Comparison of ENCODE assay signal across 8 cellular contexts in the genomic region with DNA sequence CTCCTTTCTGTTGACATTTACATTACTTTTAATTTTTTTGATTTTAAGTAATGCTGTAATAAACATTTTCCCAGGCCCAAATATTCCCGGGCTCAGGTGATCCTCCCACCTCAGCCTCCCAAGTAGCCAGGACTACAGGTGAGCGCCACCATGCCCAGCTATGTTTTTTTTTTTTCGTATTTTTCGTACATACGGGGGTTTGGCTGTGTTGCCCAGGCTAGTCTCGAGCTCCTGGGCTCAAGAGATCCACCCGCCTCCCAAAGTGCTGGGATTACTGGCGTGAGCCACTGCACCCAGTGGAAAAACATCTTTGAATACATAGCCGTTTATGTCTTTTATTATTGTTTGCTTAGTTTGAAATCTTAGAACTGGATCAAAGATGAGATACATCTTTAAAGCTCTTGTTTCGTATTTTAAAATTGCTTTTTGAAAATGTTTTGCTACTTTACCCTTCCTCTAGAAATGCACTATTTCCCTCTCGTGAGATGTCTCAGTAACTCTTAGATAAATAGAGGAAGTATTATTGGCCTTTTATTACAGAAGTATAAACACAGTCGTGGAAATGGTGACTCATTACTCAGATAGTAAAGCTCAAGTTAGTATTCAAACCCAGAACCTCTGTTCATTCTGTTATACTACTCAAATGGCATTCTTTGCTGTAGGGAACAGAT. TPM values are rescaled to one million over a fixed set of nuclear protein-coding genes. Genes with fewer than 3 reads are reported as not detected.
DNase-seq lines count a peak whose midpoint lies in the region; ATAC-seq and TF ChIP-seq lines count a peak whose summit lies in the region.

No MANE protein-coding gene starts in this region.

- no peak for ATAC-seq in HG03432 (IDR thresholded peaks at IDR 0.05; ENCODE audit: unreplicated experiment)

- peaks cover 45% of the 10 kb centered on the region for H3K4me1 Mint-ChIP-seq in activated CD4-positive, alpha-beta T cell treated with anti-CD3 and anti-CD28 coated beads, Interleukin-2, amount 10 ng/mL, durations not matched to agents 7 days and 5 days

- peak overlapping the region; percentile 81 for H3K27ac Mint-ChIP-seq in activated CD4-positive, alpha-beta T cell treated with anti-CD3 and anti-CD28 coated beads, Interleukin-2, amount 10 ng/mL, durations not matched to agents 7 days and 5 days

- H3K27me3 Mint-ChIP-seq in activated CD4-positive, alpha-beta T cell treated with anti-CD3 and anti-CD28 coated beads, Interleukin-2, amount 10 ng/mL, durations not matched to agents 7 days and 5 days: no peaks in the 10 kb centered on the region

- H3K4me3 ChIP-seq in choroid plexus epithelial cell (ENCODE audit: low read depth, low read length) (peak overlapping the region; percentile 92), muscle layer of duodenum (ENCODE audit: low read depth in 1 of 2, low read length in 2 of 2) (peak overlapping the region; percentile 59 to 90), testis (no peak overlapping the region)

- CTCF ChIA-PET in activated CD4-positive, alpha-beta T cell treated with anti-CD3 and anti-CD28 coated beads, Interleukin-2, amount 10 ng/mL, durations not matched to agents 7 days and 5 days (lab: Charles Lee): interaction anchor here (1.0 to 1.6 kb wide), 4 partner anchors 37 to 554 kb away, joined by 3 to 5 read pairs (median 4); no protein-coding TSS in a partner anchor

- H3K36me3 Mint-ChIP-seq in activated CD4-positive, alpha-beta T cell treated with anti-CD3 and anti-CD28 coated beads, Interleukin-2, amount 10 ng/mL, durations not matched to agents 7 days and 5 days (ENCODE audit: low read depth): peaks cover 54% of the 10 kb centered on the region

- TF ChIP-seq CTCF in choroid plexus epithelial cell (conservative IDR thresholded peaks at IDR 0.05; ENCODE audit: low read depth, low read length) (no peak), testis (IDR thresholded peaks at IDR 0.05) (no peak)

- H3K4me1 ChIP-seq in muscle layer of duodenum (ENCODE audit: control insufficient read depth in 1 of 2, insufficient read depth in 2 of 2, low read length in 2 of 2): peaks cover 12 to 16% of the 10 kb centered on the region in 2 donors
- peaks cover 10% of the 10 kb centered on the region for H3K4me1 ChIP-seq in testis

- no peak for TF ChIP-seq POLR2A in testis (IDR thresholded peaks at IDR 0.05)

- POLR2A ChIA-PET in activated CD4-positive, alpha-beta T cell treated with anti-CD3 and anti-CD28 coated beads, Interleukin-2, amount 10 ng/mL, durations not matched to agents 7 days and 5 days (lab: Charles Lee): interaction anchor here (0.7 kb wide), 1 partner anchor 17 kb away, joined by 3 read pairs; no protein-coding TSS in a partner anchor

- no peaks in the 10 kb centered on the region for H3K9me3 ChIP-seq in muscle layer of duodenum (ENCODE audit: control insufficient read depth in 1 of 2, low read length in 2 of 2)
- H3K9me3 ChIP-seq in testis: no peaks in the 10 kb centered on the region

- no peak for DNase-seq in activated CD4-positive, alpha-beta T cell treated with anti-CD3 and anti-CD28 coated beads, Interleukin-2, amount 10 ng/mL, durations not matched to agents 7 days and 5 days
- DNase-seq in activated CD4-positive, alpha-beta T cell treated with anti-CD3 and anti-CD28 coated beads for 48 hours: no peak
- peak; percentile 91 for DNase-seq in NOMO-1 treated with DMSO at 0.1 percent for 48 hours (lab: John Stamatoyannopoulos, UW; ENCODE audit: unreplicated experiment)
- DNase-seq in choroid plexus epithelial cell (ENCODE audit: low read depth): peak; percentile 88
- no peak for DNase-seq in testis
- DNase-seq in C1 segment of cervical spinal cord (lab: John Stamatoyannopoulos, UW): no peak

- H3K4me3 Mint-ChIP-seq in activated CD4-positive, alpha-beta T cell treated with anti-CD3 and anti-CD28 coated beads, Interleukin-2, amount 10 ng/mL, durations not matched to agents 7 days and 5 days: peak overlapping the region; percentile 85

- WGBS in testis, 2 donors: 42 to 51% methylated on average over 12 of the region's 12 CpGs

- H3K9me3 Mint-ChIP-seq in activated CD4-positive, alpha-beta T cell treated with anti-CD3 and anti-CD28 coated beads, Interleukin-2, amount 10 ng/mL, durations not matched to agents 7 days and 5 days: peaks cover 4% of the 10 kb centered on the region

- H3K27ac ChIP-seq in muscle layer of duodenum (ENCODE audit: low read length) (peak overlapping the region; percentile 58), testis (no peak overlapping the region)

- intact Hi-C loops in testis (cut with DNase I; ENCODE audit: low total_unique reads): no loop called here

- H3K27me3 ChIP-seq in muscle layer of duodenum (ENCODE audit: low read depth, low read length): no peaks in the 10 kb centered on the region
- H3K27me3 ChIP-seq in testis: no peaks in the 10 kb centered on the region

- no peaks in the 10 kb centered on the region for H3K36me3 ChIP-seq in muscle layer of duodenum (ENCODE audit: control insufficient read depth in 1 of 2, insufficient read depth in 2 of 2, low read length in 2 of 2)
- no peaks in the 10 kb centered on the region for H3K36me3 ChIP-seq in testis (ENCODE audit: low read depth, missing control alignments)

RNA-seq across cellular contexts. Expression of gene SMCHD1, which starts 2.4 kb away (rescaled TPM):
- 100 to 1,000 TPM; 195 to 215 TPM for total RNA-seq in activated CD4-positive, alpha-beta T cell treated with anti-CD3 and anti-CD28 coated beads, Interleukin-2, amount 10 ng/mL, durations not matched to agents 7 days and 5 days
- total RNA-seq in testis: 100 to 1,000 TPM in 1 of 2 donors, 10 to 100 TPM in 1; 87.2 to 111 TPM
- 46.6 TPM for polyA plus RNA-seq in testis (ENCODE audit: insufficient read depth, low read depth, low replicate concordance)

Comparison
In these comparisons a context has a peak if more than half of its experiments do, and no peak if none do; other contexts are left out.
1. DNase-seq: peak in NOMO-1 treated with DMSO at 0.1 percent for 48 hours (single experiment) and choroid plexus epithelial cell (single experiment); none in activated CD4-positive, alpha-beta T cell treated with anti-CD3 and anti-CD28 coated beads, Interleukin-2, amount 10 ng/mL, durations not matched to agents 7 days and 5 days (single experiment), activated CD4-positive, alpha-beta T cell treated with anti-CD3 and anti-CD28 coated beads for 48 hours (single experiment), testis (single experiment) and C1 segment of cervical spinal cord (0 of 14).
2. H3K4me3 ChIP-seq: peak in choroid plexus epithelial cell (single experiment) and muscle layer of duodenum (2 of 2); none in testis (0 of 2).